In genomic region chr19:7596191-7596937, GRCh38 we compare ENCODE assay signal across 1 cellular context.
TF ChIP-seq lines count a peak whose summit lies in the region.

No MANE protein-coding gene starts in this region.

TF ChIP-seq in H1, 55 proteins besides CTCF, POLR2A, EP300 and RAD21:
- peak; percentile 63 for TF ChIP-seq KDM4A (IDR thresholded peaks at IDR 0.05; ENCODE audit: low read depth, low read length, severe bottlenecking)
- 0 out of 2 replicates have a peak, but pooled peaks have one; percentile 0 for TF ChIP-seq PHF8 (conservative IDR thresholded peaks at IDR 0.05; ENCODE audit: low read depth, low read length)
- no peak for TF ChIP-seq MAFK (IDR thresholded peaks at IDR 0.05; ENCODE audit: low read depth, low read length)
TF ChIP-seq in H1: peak in this region for 2.
